ENCODE assay signal across 1 cellular context in the genomic region with DNA sequence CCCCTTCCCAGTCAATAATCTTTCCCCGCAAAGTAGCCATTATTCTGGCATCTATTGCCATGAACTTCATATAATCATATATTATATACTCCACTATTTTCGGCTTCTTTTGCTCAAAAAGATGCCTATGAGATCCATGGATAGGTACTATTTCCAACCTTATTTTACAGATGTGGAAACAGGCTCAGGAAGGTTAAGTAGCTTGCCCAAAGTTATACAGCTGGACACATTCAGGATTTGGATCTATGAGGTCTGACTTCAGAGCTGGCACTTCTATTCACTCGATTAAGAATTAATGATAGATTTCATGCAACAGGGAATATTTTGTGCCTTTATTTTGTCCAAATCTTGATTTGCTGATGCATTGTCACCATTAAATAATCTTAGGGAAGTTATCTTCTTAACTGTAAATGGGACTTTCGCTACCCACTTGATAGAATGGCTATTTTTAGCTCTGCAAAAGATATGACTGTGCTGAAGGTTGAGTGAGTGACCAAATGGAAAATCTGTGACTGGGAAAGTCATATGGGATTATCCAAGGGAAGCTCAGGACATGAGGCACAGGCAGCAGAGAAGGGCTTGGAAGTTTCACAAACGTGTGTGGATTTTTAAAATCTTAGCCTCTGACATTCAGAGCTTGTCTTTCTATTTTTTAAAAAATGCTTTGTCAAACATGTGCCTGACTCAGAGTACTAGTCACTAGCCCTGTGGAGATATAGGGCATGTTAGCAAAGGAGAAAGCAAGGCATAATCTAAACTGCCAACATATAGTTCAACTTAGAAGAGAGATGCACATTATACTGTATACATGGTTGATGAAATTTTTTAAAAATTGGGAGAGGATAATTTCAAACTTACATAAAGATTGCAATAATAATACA.
TF ChIP-seq lines count a peak whose summit lies in the region.

No MANE protein-coding gene starts in this region.

TF ChIP-seq in K562, 482 proteins besides CTCF, POLR2A, EP300 and RAD21:
- TF ChIP-seq EWSR1 (IDR thresholded peaks at IDR 0.05; ENCODE audit: borderline replicate concordance, low read depth, partially characterized antibody): no peak
- TF ChIP-seq ZNF140 (CRISPR knock-in tag; IDR thresholded peaks at IDR 0.05): no peak
- TF ChIP-seq PCBP1 (IDR thresholded peaks at IDR 0.05; ENCODE audit: low read depth, low read length, poor library complexity, severe bottlenecking): no peak
- no peak for TF ChIP-seq CBX8 (IDR thresholded peaks at IDR 0.05; ENCODE audit: borderline replicate concordance, extremely low read depth, low read depth, low read length, poor library complexity, severe bottlenecking)
- TF ChIP-seq FOXJ3 (CRISPR knock-in tag; IDR thresholded peaks at IDR 0.05): no peak
- TF ChIP-seq, protein P1, sequence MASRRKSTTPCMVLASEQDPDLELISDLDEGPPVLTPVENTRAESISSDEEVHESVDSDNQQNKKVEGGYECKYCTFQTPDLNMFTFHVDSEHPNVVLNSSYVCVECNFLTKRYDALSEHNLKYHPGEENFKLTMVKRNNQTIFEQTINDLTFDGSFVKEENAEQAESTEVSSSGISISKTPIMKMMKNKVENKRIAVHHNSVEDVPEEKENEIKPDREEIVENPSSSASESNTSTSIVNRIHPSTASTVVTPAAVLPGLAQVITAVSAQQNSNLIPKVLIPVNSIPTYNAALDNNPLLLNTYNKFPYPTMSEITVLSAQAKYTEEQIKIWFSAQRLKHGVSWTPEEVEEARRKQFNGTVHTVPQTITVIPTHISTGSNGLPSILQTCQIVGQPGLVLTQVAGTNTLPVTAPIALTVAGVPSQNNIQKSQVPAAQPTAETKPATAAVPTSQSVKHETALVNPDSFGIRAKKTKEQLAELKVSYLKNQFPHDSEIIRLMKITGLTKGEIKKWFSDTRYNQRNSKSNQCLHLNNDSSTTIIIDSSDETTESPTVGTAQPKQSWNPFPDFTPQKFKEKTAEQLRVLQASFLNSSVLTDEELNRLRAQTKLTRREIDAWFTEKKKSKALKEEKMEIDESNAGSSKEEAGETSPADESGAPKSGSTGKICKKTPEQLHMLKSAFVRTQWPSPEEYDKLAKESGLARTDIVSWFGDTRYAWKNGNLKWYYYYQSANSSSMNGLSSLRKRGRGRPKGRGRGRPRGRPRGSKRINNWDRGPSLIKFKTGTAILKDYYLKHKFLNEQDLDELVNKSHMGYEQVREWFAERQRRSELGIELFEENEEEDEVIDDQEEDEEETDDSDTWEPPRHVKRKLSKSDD (conservative IDR thresholded peaks at IDR 0.05; ENCODE audit: low read length): no peak
- TF ChIP-seq MEF2D (tag; conservative IDR thresholded peaks at IDR 0.05; ENCODE audit: low read depth): peak; percentile 93
